ENCODE assay signal across 20 cellular contexts in the genomic region with DNA sequence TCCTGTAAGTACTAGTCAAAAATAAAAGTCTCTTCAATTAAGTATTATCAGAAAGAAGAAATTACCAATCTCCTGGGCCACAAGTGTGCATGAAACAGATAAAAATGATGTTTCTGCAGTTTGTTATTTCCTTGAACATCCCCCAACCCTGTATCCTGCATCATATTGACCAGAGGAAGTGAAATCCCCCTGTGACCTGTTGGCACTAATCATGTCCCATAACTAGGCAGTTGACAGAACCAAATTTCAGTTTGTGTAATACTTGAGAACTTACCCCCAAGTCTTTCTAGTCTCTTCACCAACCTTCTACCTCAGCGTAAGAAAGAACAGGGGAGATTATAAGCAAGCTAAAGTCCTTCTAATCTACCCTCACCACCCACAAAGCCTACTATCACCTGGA.
"Had no signal": no experiment of that assay in that cellular context is flagged by ENCODE, and none has a peak within 500 bp of the region (broad histone marks: within the 10 kb centered on the region; RNA-seq: fewer than 3 reads in every experiment).

No MANE protein-coding gene starts in this region.

- H3K4me1 ChIP-seq: gastrocnemius medialis, lower lobe of right lung, parathyroid adenoma, right lobe of liver, tibial nerve, uterus had no signal

- H3K9me3 Mint-ChIP-seq: stimulated activated naive B cell treated with anti-CD40 and anti-IgM and Interleukin-4, amounts not matched to agents 10 μg/mL and 1 μg/mL and 100 μg/mL, for 72 hours; stimulated activated naive CD8-positive, alpha-beta T cell treated with anti-CD3 and anti-CD28 coated beads, Interleukin-15, Interleukin-2, amounts not matched to agents 100 ng/mL and 50 ng/mL, for 24 hours had no signal

- H3K27me3 ChIP-seq: dorsolateral prefrontal cortex, gastrocnemius medialis, right lobe of liver, tibial nerve, upper lobe of left lung, uterus had no signal

- H3K36me3 ChIP-seq: gastrocnemius medialis, lower lobe of right lung, right lobe of liver, thoracic aorta, tibial nerve, upper lobe of left lung, uterus had no signal

- H3K9me3 ChIP-seq: gastrocnemius medialis, lower lobe of right lung, right lobe of liver, thoracic aorta, tibial nerve, upper lobe of left lung, uterus had no signal

- H3K4me3 Mint-ChIP-seq: natural killer cell; stimulated activated naive B cell treated with anti-CD40 and anti-IgM and Interleukin-4, amounts not matched to agents 10 μg/mL and 1 μg/mL and 100 μg/mL, for 72 hours; stimulated activated naive CD8-positive, alpha-beta T cell treated with anti-CD3 and anti-CD28 coated beads, Interleukin-15, Interleukin-2, amounts not matched to agents 100 ng/mL and 50 ng/mL, for 24 hours had no signal

- DNase-seq: cortex of kidney; dorsolateral prefrontal cortex; effector CD4-positive, alpha-beta T cell; gastrocnemius medialis; head of caudate nucleus; left ventricle myocardium superior; lower lobe of right lung; natural killer cell; right lobe of liver; small intestine; stimulated activated CD4-positive, alpha-beta T cell treated with anti-CD3 and anti-CD28 coated beads, Interleukin-15, amount 100 ng/mL, for 24 hours; stimulated activated CD4-positive, alpha-beta T cell treated with anti-CD3 and anti-CD28 coated beads, Interleukin-2, amount 100 ng/mL, for 48 hours; stimulated activated naive B cell treated with anti-CD40 and anti-IgM and Interleukin-4, amounts not matched to agents 10 μg/mL and 1 μg/mL and 100 μg/mL, for 72 hours; upper lobe of left lung; uterus had no signal

- H3K27ac ChIP-seq: dorsolateral prefrontal cortex, gastrocnemius medialis, lower lobe of right lung, parathyroid adenoma, right lobe of liver, thoracic aorta, tibial nerve, upper lobe of left lung, uterus had no signal

- H3K79me2 ChIP-seq: parathyroid adenoma had no signal

- H3K36me3 Mint-ChIP-seq: natural killer cell; stimulated activated naive B cell treated with anti-CD40 and anti-IgM and Interleukin-4, amounts not matched to agents 10 μg/mL and 1 μg/mL and 100 μg/mL, for 72 hours had no signal

- H3K27ac Mint-ChIP-seq: natural killer cell; progenitor cell of endocrine pancreas; stimulated activated naive B cell treated with anti-CD40 and anti-IgM and Interleukin-4, amounts not matched to agents 10 μg/mL and 1 μg/mL and 100 μg/mL, for 72 hours; stimulated activated naive CD8-positive, alpha-beta T cell treated with anti-CD3 and anti-CD28 coated beads, Interleukin-15, Interleukin-2, amounts not matched to agents 100 ng/mL and 50 ng/mL, for 24 hours had no signal

- H3K27me3 Mint-ChIP-seq: stimulated activated naive B cell treated with anti-CD40 and anti-IgM and Interleukin-4, amounts not matched to agents 10 μg/mL and 1 μg/mL and 100 μg/mL, for 72 hours; stimulated activated naive CD8-positive, alpha-beta T cell treated with anti-CD3 and anti-CD28 coated beads, Interleukin-15, Interleukin-2, amounts not matched to agents 100 ng/mL and 50 ng/mL, for 24 hours had no signal

- H2AFZ ChIP-seq: parathyroid adenoma had no signal

- H3K4me1 Mint-ChIP-seq: natural killer cell had no signal

- ATAC-seq: gastrocnemius medialis; left ventricle myocardium superior; lower lobe of right lung; natural killer cell; right lobe of liver; stimulated activated naive B cell treated with anti-CD40 and anti-IgM and Interleukin-4, amounts not matched to agents 10 μg/mL and 1 μg/mL and 100 μg/mL, for 72 hours had no signal

- H3K4me3 ChIP-seq: dorsolateral prefrontal cortex, gastrocnemius medialis, lower lobe of right lung, right lobe of liver, thoracic aorta, tibial nerve, upper lobe of left lung, uterus had no signal
